11 cellular contexts compared by ENCODE assay signal in genomic region chr18:62576858-62577512, GRCh38. TPM values are rescaled to one million over a fixed set of nuclear protein-coding genes. Genes with fewer than 3 reads are reported as not detected.
DNase-seq lines count a peak whose midpoint lies in the region; ATAC-seq and TF ChIP-seq lines count a peak whose summit lies in the region.
"Had no signal": no experiment of that assay in that cellular context is flagged by ENCODE, and none has a peak within 500 bp of the region (broad histone marks: within the 10 kb centered on the region; RNA-seq: fewer than 3 reads in every experiment).

No MANE protein-coding gene starts in this region.

- H3K14ac ChIP-seq in H9 (ENCODE audit: insufficient read depth, low read length) = no peak overlapping the region

- peak overlapping the region; percentile 36; the same call in 1 of the 2 replicates for H3K4me2 ChIP-seq in OCI-LY7 (ENCODE audit: low read length)
- no peak overlapping the region for H3K4me2 ChIP-seq in H9 (ENCODE audit: insufficient read depth, insufficient read length, low read length)
- H3K4me2 ChIP-seq: A549 had no signal

- POLR2A ChIA-PET in OCI-LY7 (lab: Charles Lee) = interaction anchor here (0.7 kb wide), 2 partner anchors 9 to 298 kb away, joined by 3 to 4 read pairs; no protein-coding TSS in a partner anchor

- no peak overlapping the region for H4K5ac ChIP-seq in H9 (ENCODE audit: insufficient read length, low read depth, low read length)

- H3K9me2 ChIP-seq in OCI-LY7 (ENCODE audit: insufficient read depth, low read length) = no peaks in the 10 kb centered on the region

- CTCF ChIA-PET in OCI-LY7 (lab: Charles Lee; ENCODE audit: unreplicated experiment) = no interaction called here

- peaks cover 83% of the 10 kb centered on the region for H3K36me3 Mint-ChIP-seq in activated T-cell treated with anti-CD3 and anti-CD28 coated beads, Interleukin-2, amount 50 U/mL, for 24 hours (ENCODE audit: low read depth)
- H3K36me3 Mint-ChIP-seq in H9 (ENCODE audit: insufficient read depth in 1 of 3, low read depth in 3 of 3) = peaks cover 15 to 39% (median 24%) of the 10 kb centered on the region in 3 experiments

- H3K79me1 ChIP-seq in H9 (ENCODE audit: insufficient read depth, low read depth, low read length, poor library complexity, severe bottlenecking) = no peaks in the 10 kb centered on the region

- H3K36me3 ChIP-seq in OCI-LY7 (ENCODE audit: insufficient read depth, low read length) (peaks cover 28% of the 10 kb centered on the region), mucosa of descending colon (ENCODE audit: low read depth) (no peaks in the 10 kb centered on the region)

- no peak overlapping the region for H3K4me3 Mint-ChIP-seq in activated T-cell treated with anti-CD3 and anti-CD28 coated beads, Interleukin-2, amount 50 U/mL, for 24 hours
- no peak overlapping the region for H3K4me3 Mint-ChIP-seq in H9

- H2AK5ac ChIP-seq in H9 (ENCODE audit: insufficient read length, low read length) = no peak overlapping the region

- no peak overlapping the region for H3K4me3 ChIP-seq in OCI-LY7 (ENCODE audit: low read depth, low read length, poor library complexity, severe bottlenecking)
- H3K4me3 ChIP-seq in mucosa of descending colon = no peak overlapping the region
- H3K4me3 ChIP-seq: A549, upper lobe of left lung had no signal

- H2BK20ac ChIP-seq in H9 (ENCODE audit: low read depth, low read length, poor library complexity, severe bottlenecking) = no peak overlapping the region

- peaks cover 25% of the 10 kb centered on the region for H3K4me1 Mint-ChIP-seq in activated T-cell treated with anti-CD3 and anti-CD28 coated beads, Interleukin-2, amount 50 U/mL, for 24 hours (ENCODE audit: low read depth)
- H3K4me1 Mint-ChIP-seq in H9 = peaks cover 3 to 5% of the 10 kb centered on the region in 2 experiments; a peak in 2 of 4 replicates

- H4K91ac ChIP-seq in H9 (ENCODE audit: insufficient read length, low read depth, low read length) = no peak overlapping the region

- intact Hi-C loops in OCI-LY7 (cut with micrococcal nuclease; ENCODE audit: unreplicated experiment) = no loop called here
- intact Hi-C loops in mucosa of descending colon (cut with DNase I, micrococcal nuclease) = no loop called here

- H2BK120ac ChIP-seq in H9 (ENCODE audit: low read depth, low read length, poor library complexity, severe bottlenecking) = no peak overlapping the region

- H3K9me3 Mint-ChIP-seq in activated T-cell treated with anti-CD3 and anti-CD28 coated beads, Interleukin-2, amount 50 U/mL, for 24 hours = no peaks in the 10 kb centered on the region
- no peaks in the 10 kb centered on the region for H3K9me3 Mint-ChIP-seq in H9

- no TSS peak for BruUV-seq in OCI-LY7 (replicated peaks; lab: Mats Ljungman, UMichigan)

- H3K27ac Mint-ChIP-seq in activated T-cell treated with anti-CD3 and anti-CD28 coated beads, Interleukin-2, amount 50 U/mL, for 24 hours = peak overlapping the region; percentile 56
- H3K27ac Mint-ChIP-seq in H9 = peak overlapping the region in 1 of 3 experiments; percentile 32; a peak in 1 of 7 replicates

- H4K8ac ChIP-seq in H9 (replicated peaks; ENCODE audit: insufficient read length, low read depth, low read length) = no peak overlapping the region

- ATAC-seq in HG02642 (IDR thresholded peaks at IDR 0.05; ENCODE audit: poor library complexity, unreplicated experiment) = peak; percentile 52
- no peak for ATAC-seq in mucosa of descending colon
- ATAC-seq: A549 had no signal

- H3K4me1 ChIP-seq in OCI-LY7 (ENCODE audit: insufficient read depth, low read length, poor library complexity, severe bottlenecking) = no peaks in the 10 kb centered on the region
- H3K4me1 ChIP-seq in H9 (ENCODE audit: insufficient read depth, low read length) = no peaks in the 10 kb centered on the region
- H3K4me1 ChIP-seq in mucosa of descending colon (ENCODE audit: low read depth) = no peaks in the 10 kb centered on the region
- H3K4me1 ChIP-seq: A549, upper lobe of left lung had no signal

- no peak overlapping the region for H3K4ac ChIP-seq in H9 (ENCODE audit: low read depth, low read length)

- H3K27ac ChIP-seq in OCI-LY7 (ENCODE audit: low read depth, low read length, poor library complexity, severe bottlenecking) = no peak overlapping the region
- H3K27ac ChIP-seq in H9 (ENCODE audit: insufficient read length, low read depth, low read length) = no peak overlapping the region
- H3K27ac ChIP-seq: A549, upper lobe of left lung had no signal

- H2BK15ac ChIP-seq in H9 (ENCODE audit: low read depth, low read length) = no peak overlapping the region

- H3K23ac ChIP-seq in H9 (ENCODE audit: insufficient read length, low read depth, low read length) = no peak overlapping the region

- H3K23me2 ChIP-seq in H9 (ENCODE audit: insufficient read length, low read depth, low read length, poor library complexity, severe bottlenecking) = no peaks in the 10 kb centered on the region

- no peak for DNase-seq in activated T-cell treated with anti-CD3 and anti-CD28 coated beads, Interleukin-2, amount 50 U/mL, for 24 hours
- no peak for DNase-seq in activated T-cell treated with anti-CD3 and anti-CD28 coated beads, Interleukin-2, amount 50 U/mL, for 48 hours
- DNase-seq in OCI-LY7 (ENCODE audit: low spot score) (no peak), H9 (no peak), NCI-H187 (lab: John Stamatoyannopoulos, UW) (no peak), mucosa of descending colon (no peak), iPS-NIHi7 (ENCODE audit: extremely low spot score) (no peak)
- DNase-seq: NCI-H510A, upper lobe of left lung had no signal

- H3K9me3 ChIP-seq in OCI-LY7 (ENCODE audit: low read length) = no peaks in the 10 kb centered on the region
- no peaks in the 10 kb centered on the region for H3K9me3 ChIP-seq in H9 (ENCODE audit: control insufficient read depth, low read depth, low read length)
- H3K9me3 ChIP-seq in mucosa of descending colon = no peaks in the 10 kb centered on the region
- H3K9me3 ChIP-seq: A549, upper lobe of left lung had no signal

- H3T11ph ChIP-seq in H9 (ENCODE audit: low read length) = no peak overlapping the region

- TF ChIP-seq CTCF in OCI-LY7 (conservative IDR thresholded peaks at IDR 0.05; ENCODE audit: low read length) (no peak), H9 (conservative IDR thresholded peaks at IDR 0.05) (no peak), mucosa of descending colon (IDR thresholded peaks at IDR 0.05) (no peak)

- no CpG with 5 or more reads among the region's 9 CpGs for WGBS in H9 (ENCODE audit: extremely low coverage, insufficient read length, low lambda C conversion rate)

- H3K27me3 ChIP-seq in H9 (ENCODE audit: insufficient read depth, low read length) = no peaks in the 10 kb centered on the region
- H3K27me3 ChIP-seq: upper lobe of left lung had no signal

- no peaks in the 10 kb centered on the region for H4K20me1 ChIP-seq in OCI-LY7 (ENCODE audit: insufficient read depth, low read length)
- no peaks in the 10 kb centered on the region for H4K20me1 ChIP-seq in H9 (ENCODE audit: control insufficient read depth, insufficient read depth, insufficient read length)

- no peak overlapping the region for H3K56ac ChIP-seq in H9 (ENCODE audit: insufficient read length, low read depth, low read length)

- H3K9ac ChIP-seq in H9 (ENCODE audit: extremely low read depth, insufficient read length, low read length) = no peak overlapping the region

- no peaks in the 10 kb centered on the region for H3K27me3 Mint-ChIP-seq in activated T-cell treated with anti-CD3 and anti-CD28 coated beads, Interleukin-2, amount 50 U/mL, for 24 hours
- H3K27me3 Mint-ChIP-seq in H9 (ENCODE audit: low read depth) = no peaks in the 10 kb centered on the region

- no peak overlapping the region for H3K18ac ChIP-seq in H9 (ENCODE audit: insufficient read length, low read depth, low read length)

- H3K79me2 ChIP-seq in OCI-LY7 (ENCODE audit: insufficient read depth, low read depth, low read length) (no peaks in the 10 kb centered on the region), H9 (ENCODE audit: insufficient read depth, low read length) (no peaks in the 10 kb centered on the region)

- H2BK5ac ChIP-seq in H9 (ENCODE audit: insufficient read length, low read length) = no peak overlapping the region

- H2BK12ac ChIP-seq in H9 (ENCODE audit: insufficient read length, low read depth, low read length) = no peak overlapping the region

- H2AFZ ChIP-seq in OCI-LY7 (ENCODE audit: low read length) = no peak overlapping the region
- H2AFZ ChIP-seq in H9 (ENCODE audit: low read length) = no peak overlapping the region

RNA-seq across cellular contexts. Expression of gene ZCCHC2, which starts 54.2 kb away (rescaled TPM):
- total RNA-seq in OCI-LY7 (2014; rRNA removed; shearing (Covaris generic)) = 13.5 and 17.5 TPM in 2 replicates
- total RNA-seq in OCI-LY7 (2022) = 16.8 and 16.9 TPM in 2 replicates
- 12.1 and 12.4 TPM in 2 replicates for total RNA-seq in H9 (2021)
- 10 to 100 TPM; 22.2 to 27.5 (median 26.0) TPM for total RNA-seq in mucosa of descending colon
